ENCODE assay signal across 1 cellular context in genomic region chr2:114056294-114057143, GRCh38.
TF ChIP-seq lines count a peak whose summit lies in the region.

No MANE protein-coding gene starts in this region.

TF ChIP-seq in GM12878, 131 proteins besides CTCF, POLR2A, EP300 and RAD21 (continued from another document and continues in another):
- TF ChIP-seq ZBTB4 (CRISPR knock-in tag; IDR thresholded peaks at IDR 0.05) (no peak), EGR1 (IDR thresholded peaks at IDR 0.05; ENCODE audit: borderline replicate concordance in 1 of 2, low read depth in 2 of 2, low read length in 2 of 2) (no peak), LARP7 (IDR thresholded peaks at IDR 0.05) (no peak), IRF4 (IDR thresholded peaks at IDR 0.05; ENCODE audit: low read depth, low read length) (peak; percentile 47; the same call in 1 of the 2 replicates), ATF7 (IDR thresholded peaks at IDR 0.05; ENCODE audit: low read depth) (no peak), CBX3 (IDR thresholded peaks at IDR 0.05; ENCODE audit: borderline replicate concordance, low read depth) (no peak), POLR2AphosphoS2 (IDR thresholded peaks at IDR 0.05; ENCODE audit: low read depth, low read length) (no peak), SP1 (IDR thresholded peaks at IDR 0.05; ENCODE audit: low read depth, low read length) (no peak), ZNF24 (IDR thresholded peaks at IDR 0.05) (no peak), CUX1 (IDR thresholded peaks at IDR 0.05; ENCODE audit: insufficient replicate concordance, low read depth, low read length) (no peak), BMI1 (IDR thresholded peaks at IDR 0.05; ENCODE audit: borderline replicate concordance) (no peak), IKZF1 (conservative IDR thresholded peaks at IDR 0.05) (no peak), NKRF (conservative IDR thresholded peaks at IDR 0.05) (no peak), NBN (IDR thresholded peaks at IDR 0.05) (no peak), E2F8 (IDR thresholded peaks at IDR 0.05; ENCODE audit: low read depth, partially characterized antibody) (no peak), SMARCA5 (IDR thresholded peaks at IDR 0.05) (no peak), POLR2AphosphoS5 (IDR thresholded peaks at IDR 0.05; ENCODE audit: low read length) (no peak), SUZ12 (IDR thresholded peaks at IDR 0.05; ENCODE audit: unreplicated experiment) (no peak), BHLHE40 (IDR thresholded peaks at IDR 0.05; ENCODE audit: borderline replicate concordance in 1 of 2, low read depth in 2 of 2, low read length in 1 of 2) (no peak), JUNB (IDR thresholded peaks at IDR 0.05) (peak; percentile 53), ZBTB33 (IDR thresholded peaks at IDR 0.05) (no peak), SKIL (IDR thresholded peaks at IDR 0.05; ENCODE audit: low read depth, poor library complexity, severe bottlenecking) (no peak), RUNX3 (IDR thresholded peaks at IDR 0.05; ENCODE audit: low read length) (peak; percentile 72), BCL11A (IDR thresholded peaks at IDR 0.05; ENCODE audit: low read depth, low read length) (no peak; the same call in 1 of the 2 replicates), RELB (IDR thresholded peaks at IDR 0.05; ENCODE audit: low read depth) (no peak), STAT1 (conservative IDR thresholded peaks at IDR 0.05) (no peak), HCFC1 (IDR thresholded peaks at IDR 0.05; ENCODE audit: low read length) (no peak), ZNF592 (IDR thresholded peaks at IDR 0.05) (no peak), ESRRA (IDR thresholded peaks at IDR 0.05; ENCODE audit: low read length) (no peak), IRF5 (IDR thresholded peaks at IDR 0.05; ENCODE audit: borderline replicate concordance) (no peak), PAX5 (IDR thresholded peaks at IDR 0.05; ENCODE audit: borderline replicate concordance, low read depth, low read length) (no peak)
